Comparison of ENCODE assay signal across 25 cellular contexts in genomic region chr2:7655629-7656028, GRCh38.
"Had no signal": no experiment of that assay in that cellular context is flagged by ENCODE, and none has a peak within 500 bp of the region (broad histone marks: within the 10 kb centered on the region; RNA-seq: fewer than 3 reads in every experiment).

No MANE protein-coding gene starts in this region.

- FAIRE-seq: keratinocyte, pancreas, small intestine, urothelium cell line had no signal

- H3K9me3 ChIP-seq: lower lobe of right lung, pancreas, prostate gland, suprapubic skin, upper lobe of right lung had no signal

- DNase-seq: hippocampal formation; left colon; left lung; lower lobe of right lung; mammary epithelial cell; mesenchymal stem cell; naive thymus-derived CD8-positive, alpha-beta T cell; nucleus accumbens; pancreas; posterior cingulate gyrus; retina; right cardiac atrium; sigmoid colon; small intestine; spleen; stimulated activated CD4-positive, alpha-beta T cell treated with anti-CD3 and anti-CD28 coated beads, Interleukin-4, amount 100 ng/mL, for 24 hours; stimulated activated naive CD4-positive, alpha-beta T cell; tibial artery; upper lobe of right lung had no signal

- H3K4me1 ChIP-seq: left lung, lower lobe of right lung, pancreas, prostate gland, sigmoid colon, spleen, suprapubic skin, tibial artery, upper lobe of right lung had no signal

- H3K27ac ChIP-seq: left lung, lower lobe of right lung, pancreas, prostate gland, sigmoid colon, spleen, suprapubic skin, thoracic aorta, tibial artery, upper lobe of right lung had no signal

- ATAC-seq: left colon; left lung; lower lobe of right lung; naive thymus-derived CD8-positive, alpha-beta T cell; pancreas; right cardiac atrium; stimulated activated effector memory CD8-positive, alpha-beta T cell treated with anti-CD3 and anti-CD28 coated beads, Interleukin-12 subunit alpha, Interleukin-12 subunit beta, amount 100 ng/mL, for 72 hours; upper lobe of right lung had no signal

- H3K36me3 ChIP-seq: left lung, lower lobe of right lung, pancreas, prostate gland, sigmoid colon, spleen, suprapubic skin, thoracic aorta, tibial artery, upper lobe of right lung had no signal

- H3K4me3 ChIP-seq: left lung, lower lobe of right lung, pancreas, prostate gland, sigmoid colon, spleen, suprapubic skin, thoracic aorta, tibial artery, upper lobe of right lung had no signal

- H3K27me3 ChIP-seq: left lung, pancreas, sigmoid colon, suprapubic skin, tibial artery, upper lobe of right lung had no signal
